In genomic region chr7:3440509-3440908, GRCh38 we compare ENCODE assay signal across 26 cellular contexts.
DNase-seq lines count a peak whose midpoint lies in the region; ATAC-seq, FAIRE-seq and TF ChIP-seq lines count a peak whose summit lies in the region.
"Had no signal": no experiment of that assay in that cellular context is flagged by ENCODE, and none has a peak within 500 bp of the region (broad histone marks: within the 10 kb centered on the region; RNA-seq: fewer than 3 reads in every experiment).

No MANE protein-coding gene starts in this region.

- in situ Hi-C loops in HepG2 (cut with HindIII; ENCODE audit: extremely low pct_ligation_motif_present, low pct_unique_long_range_greater_than_20kb): no loop called here

- H3K27ac ChIP-seq in HepG2 (ENCODE audit: extremely low read length, insufficient read depth, low read length): no peak overlapping the region
- H3K27ac ChIP-seq in right lobe of liver: no peak overlapping the region
- H3K27ac ChIP-seq in RWPE2 (ENCODE audit: poor library complexity, severe bottlenecking): peak overlapping the region; percentile 89
- H3K27ac ChIP-seq: 22Rv1; BLaER1 treated with 17β-estradiol and CSF1 and Interleukin-3, amounts not matched to agents 10 nM and 100 nM; GM23248 had no signal

- WGBS in HepG2 (ENCODE audit: low lambda C conversion rate): 58% methylated on average over 2 of the region's 2 CpGs
- WGBS in right lobe of liver (ENCODE audit: insufficient coverage, low coverage, low lambda C conversion rate, missing lambda C conversion rate): 17% methylated on average over 2 of the region's 2 CpGs

- H2AFZ ChIP-seq in HepG2 (ENCODE audit: low read length): no peak overlapping the region
- H2AFZ ChIP-seq: GM23248 had no signal

- H3K27ac Mint-ChIP-seq in naive thymus-derived CD8-positive, alpha-beta T cell: no peak overlapping the region
- H3K27ac Mint-ChIP-seq in activated naive CD4-positive, alpha-beta T cell treated with anti-CD3 and anti-CD28 coated beads for 36 hours: no peak overlapping the region
- H3K27ac Mint-ChIP-seq: CD14-positive monocyte; CD4-positive, alpha-beta T cell; CD8-positive, alpha-beta memory T cell had no signal

- no peaks in the 10 kb centered on the region for H3K4me1 Mint-ChIP-seq in naive thymus-derived CD8-positive, alpha-beta T cell
- no peaks in the 10 kb centered on the region for H3K4me1 Mint-ChIP-seq in activated naive CD4-positive, alpha-beta T cell treated with anti-CD3 and anti-CD28 coated beads for 36 hours (ENCODE audit: low read depth)
- H3K4me1 Mint-ChIP-seq: CD14-positive monocyte; CD8-positive, alpha-beta memory T cell had no signal

- DNase-seq in HepG2 (ENCODE audit: low spot score): no peak
- DNase-seq in right lobe of liver: no peak
- DNase-seq in RWPE2 (ENCODE audit: low spot score): no peak
- DNase-seq in urothelium cell line (ENCODE audit: low spot score): no peak
- DNase-seq in naive thymus-derived CD8-positive, alpha-beta T cell: no peak
- DNase-seq in activated naive CD4-positive, alpha-beta T cell treated with anti-CD3 and anti-CD28 coated beads for 36 hours: no peak
- DNase-seq: ACHN; AML-193; BE2C; CD4-positive, alpha-beta T cell; CD8-positive, alpha-beta memory T cell; DMS 273 treated with DMSO at 0.1 percent for 48 hours; DMS79; EL; GDM1; GM23248; H7; HCEC 1CT had no signal

- TF ChIP-seq CTCF in HepG2 (CRISPR knock-in tag; IDR thresholded peaks at IDR 0.05) (no peak), right lobe of liver (IDR thresholded peaks at IDR 0.05) (no peak), RWPE2 (IDR thresholded peaks at IDR 0.05; ENCODE audit: poor library complexity, severe bottlenecking) (no peak)

- POLR2A ChIA-PET in HepG2 (lab: Yijun Ruan, JAX): no interaction called here
- POLR2A ChIA-PET in naive thymus-derived CD8-positive, alpha-beta T cell (lab: Charles Lee): no interaction called here

- H3K36me3 ChIP-seq in HepG2 (replicated peaks in 1 of 2; ENCODE audit: control insufficient read depth in 1 of 2, insufficient read depth in 2 of 2, low read length in 2 of 2) (no peaks in the 10 kb centered on the region), right lobe of liver (no peaks in the 10 kb centered on the region), RWPE2 (ENCODE audit: low read depth) (0 out of 2 replicates have a peak, but pooled peaks cover 4% of the 10 kb centered on the region)
- H3K36me3 ChIP-seq: BE2C; BLaER1 treated with 17β-estradiol and CSF1 and Interleukin-3, amounts not matched to agents 10 nM and 100 nM had no signal

- FAIRE-seq in HepG2 (lab: Jason Lieb, UNC) (no peak), urothelium cell line (lab: Jason Lieb, UNC) (peak; percentile 96)
- FAIRE-seq: A204.1, D721Med, GM12878, GM19239, H1 had no signal

- H3K27me3 ChIP-seq in HepG2 (ENCODE audit: control insufficient read depth in 1 of 2, insufficient read depth in 2 of 2, low read length in 2 of 2) (no peaks in the 10 kb centered on the region), right lobe of liver (no peaks in the 10 kb centered on the region), RWPE2 (ENCODE audit: insufficient read depth, poor library complexity, severe bottlenecking) (no peaks in the 10 kb centered on the region)
- H3K27me3 ChIP-seq: BE2C; BLaER1 treated with 17β-estradiol and CSF1 and Interleukin-3, amounts not matched to agents 10 nM and 100 nM had no signal

- H3K9me3 ChIP-seq in HepG2 (ENCODE audit: low read length): 0 out of 2 replicates have a peak, but pooled peaks cover under 1% of the 10 kb centered on the region
- no peaks in the 10 kb centered on the region for H3K9me3 ChIP-seq in right lobe of liver
- H3K9me3 ChIP-seq in RWPE2 (ENCODE audit: severe bottlenecking): peaks cover 3% of the 10 kb centered on the region
- H3K9me3 ChIP-seq: BE2C had no signal

- no peak for ATAC-seq in HepG2
- no peak for ATAC-seq in right lobe of liver
- ATAC-seq in RWPE2 (ENCODE audit: low read depth): no peak
- ATAC-seq in naive thymus-derived CD8-positive, alpha-beta T cell: no peak
- ATAC-seq: GM12878 had no signal

- no peak overlapping the region for H3K4me3 ChIP-seq in HepG2 (replicated peaks in 1 of 3; ENCODE audit: insufficient read depth in 1 of 3, low read depth in 2 of 3, low read length in 3 of 3)
- no peak overlapping the region for H3K4me3 ChIP-seq in right lobe of liver
- H3K4me3 ChIP-seq in RWPE2 (ENCODE audit: severe bottlenecking): no peak overlapping the region
- H3K4me3 ChIP-seq: BLaER1 treated with 17β-estradiol and CSF1 and Interleukin-3, amounts not matched to agents 10 nM and 100 nM; GM12878; GM23248 had no signal

- TF ChIP-seq POLR2A in HepG2 (IDR thresholded peaks at IDR 0.05; ENCODE audit: insufficient read depth in 1 of 2, low read depth in 2 of 2, low read length in 2 of 2): no peak
- TF ChIP-seq POLR2A in right lobe of liver (IDR thresholded peaks at IDR 0.05): no peak

- peaks cover 1 to 14% (median 5%) of the 10 kb centered on the region in 9 donors for H3K9me3 Mint-ChIP-seq in naive thymus-derived CD8-positive, alpha-beta T cell
- peaks cover 3% of the 10 kb centered on the region for H3K9me3 Mint-ChIP-seq in activated naive CD4-positive, alpha-beta T cell treated with anti-CD3 and anti-CD28 coated beads for 36 hours

- H3K4me1 ChIP-seq in HepG2 (ENCODE audit: insufficient read depth, low read length) (no peaks in the 10 kb centered on the region), right lobe of liver (no peaks in the 10 kb centered on the region), RWPE2 (ENCODE audit: insufficient read depth, poor library complexity, severe bottlenecking) (peaks cover 34% of the 10 kb centered on the region)
- H3K4me1 ChIP-seq: BE2C; BLaER1 treated with 17β-estradiol and CSF1 and Interleukin-3, amounts not matched to agents 10 nM and 100 nM had no signal

- BruUV-seq in HepG2 (replicated peaks; lab: Mats Ljungman, UMichigan): no TSS peak

- H3K36me3 Mint-ChIP-seq in naive thymus-derived CD8-positive, alpha-beta T cell: peaks cover 0 to 15% (median 11%) of the 10 kb centered on the region in 3 donors
- H3K36me3 Mint-ChIP-seq in activated naive CD4-positive, alpha-beta T cell treated with anti-CD3 and anti-CD28 coated beads for 36 hours (ENCODE audit: low read depth): no peaks in the 10 kb centered on the region
- H3K36me3 Mint-ChIP-seq: CD14-positive monocyte had no signal

- no peaks in the 10 kb centered on the region for H4K20me1 ChIP-seq in HepG2 (ENCODE audit: insufficient read depth, low read length)
- H4K20me1 ChIP-seq: BLaER1 treated with 17β-estradiol and CSF1 and Interleukin-3, amounts not matched to agents 10 nM and 100 nM had no signal

- intact Hi-C loops in HepG2 (cut with micrococcal nuclease; ENCODE audit: unreplicated experiment): no loop called here
- intact Hi-C loops in right lobe of liver (cut with DNase I): no loop called here
- intact Hi-C loops in activated naive CD4-positive, alpha-beta T cell treated with anti-CD3 and anti-CD28 coated beads for 36 hours (cut with micrococcal nuclease): no loop called here

- H3K4me3 Mint-ChIP-seq in naive thymus-derived CD8-positive, alpha-beta T cell: no peak overlapping the region
- no peak overlapping the region for H3K4me3 Mint-ChIP-seq in activated naive CD4-positive, alpha-beta T cell treated with anti-CD3 and anti-CD28 coated beads for 36 hours
- H3K4me3 Mint-ChIP-seq: CD14-positive monocyte; CD4-positive, alpha-beta T cell; CD8-positive, alpha-beta memory T cell had no signal

- CTCF ChIA-PET in HepG2 (lab: Yijun Ruan, JAX; ENCODE audit: low intra/inter-chr PET ratio, low total read pairs): no interaction called here
- CTCF ChIA-PET in activated naive CD4-positive, alpha-beta T cell treated with anti-CD3 and anti-CD28 coated beads for 36 hours (lab: Charles Lee): no interaction called here

- H3K4me2 ChIP-seq in HepG2 (ENCODE audit: low read depth, low read length): no peak overlapping the region
- H3K4me2 ChIP-seq: BLaER1 treated with 17β-estradiol and CSF1 and Interleukin-3, amounts not matched to agents 10 nM and 100 nM had no signal

- H3K9ac ChIP-seq in HepG2 (ENCODE audit: insufficient read depth, low read depth, low read length): no peak overlapping the region
- H3K9ac ChIP-seq: BLaER1 treated with 17β-estradiol and CSF1 and Interleukin-3, amounts not matched to agents 10 nM and 100 nM; GM23248 had no signal

- TF ChIP-seq EP300 in HepG2 (IDR thresholded peaks at IDR 0.05; ENCODE audit: low read depth in 2 of 2, low read length in 2 of 2) (no peak), HepG2 (CRISPR knock-in tag; IDR thresholded peaks at IDR 0.05; ENCODE audit: borderline replicate concordance) (no peak)

- H3K79me2 ChIP-seq in HepG2 (ENCODE audit: insufficient read depth, low read length): no peaks in the 10 kb centered on the region

- no peak for TF ChIP-seq RAD21 in HepG2 (CRISPR knock-in tag; IDR thresholded peaks at IDR 0.05)

- peaks cover 0 to 5% (median 0%) of the 10 kb centered on the region in 5 donors for H3K27me3 Mint-ChIP-seq in naive thymus-derived CD8-positive, alpha-beta T cell
- H3K27me3 Mint-ChIP-seq in activated naive CD4-positive, alpha-beta T cell treated with anti-CD3 and anti-CD28 coated beads for 36 hours (ENCODE audit: low read depth): no peaks in the 10 kb centered on the region
- H3K27me3 Mint-ChIP-seq: CD4-positive, alpha-beta T cell had no signal

TF ChIP-seq in HepG2, 621 proteins besides CTCF, POLR2A, EP300 and RAD21:
- TF ChIP-seq ZNF580 (CRISPR knock-in tag; IDR thresholded peaks at IDR 0.05; ENCODE audit: borderline replicate concordance, low read depth): no peak
- peak in 1 of 2 experiments; percentile 59; a peak in 2 of 4 replicates for TF ChIP-seq MAFK (conservative IDR thresholded peaks at IDR 0.05 in 1 of 2, IDR thresholded peaks at IDR 0.05 in 1 of 2; ENCODE audit: low read length in 2 of 2)
- TF ChIP-seq SIN3A (IDR thresholded peaks at IDR 0.05; ENCODE audit: borderline replicate concordance, low read depth, low read length): no peak
- TF ChIP-seq MAFF (IDR thresholded peaks at IDR 0.05; ENCODE audit: low read depth, low read length): 0 out of 2 replicates have a peak, but pooled peaks have one; percentile 26
- TF ChIP-seq, protein P1, sequence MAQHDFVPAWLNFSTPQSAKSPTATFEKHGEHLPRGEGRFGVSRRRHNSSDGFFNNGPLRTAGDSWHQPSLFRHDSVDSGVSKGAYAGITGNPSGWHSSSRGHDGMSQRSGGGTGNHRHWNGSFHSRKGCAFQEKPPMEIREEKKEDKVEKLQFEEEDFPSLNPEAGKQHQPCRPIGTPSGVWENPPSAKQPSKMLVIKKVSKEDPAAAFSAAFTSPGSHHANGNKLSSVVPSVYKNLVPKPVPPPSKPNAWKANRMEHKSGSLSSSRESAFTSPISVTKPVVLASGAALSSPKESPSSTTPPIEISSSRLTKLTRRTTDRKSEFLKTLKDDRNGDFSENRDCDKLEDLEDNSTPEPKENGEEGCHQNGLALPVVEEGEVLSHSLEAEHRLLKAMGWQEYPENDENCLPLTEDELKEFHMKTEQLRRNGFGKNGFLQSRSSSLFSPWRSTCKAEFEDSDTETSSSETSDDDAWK (CRISPR knock-in tag; IDR thresholded peaks at IDR 0.05): no peak
